1 cellular context compared by ENCODE assay signal in the genomic region with DNA sequence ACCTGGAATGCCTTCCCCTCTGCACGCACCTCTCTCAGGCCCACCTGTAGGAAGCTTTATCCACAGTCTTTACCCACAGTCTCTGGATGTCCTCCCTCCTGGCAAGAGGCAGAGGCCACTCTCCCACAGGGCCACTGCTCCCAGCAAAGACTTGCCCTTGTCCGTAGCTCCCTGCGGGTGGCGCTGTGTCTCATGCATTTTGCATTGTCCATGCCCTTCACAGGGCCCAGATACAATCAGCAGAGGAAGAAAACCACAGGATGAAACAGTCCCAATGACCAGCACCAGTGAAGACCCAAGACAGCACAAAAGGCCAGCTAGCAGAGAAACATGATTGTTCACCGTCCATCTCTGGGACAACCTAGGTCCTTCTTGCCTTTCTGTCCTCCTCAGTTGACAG.
A peak's percentile ranks its signal among the peaks of the same experiment; 100 is the strongest.
TF ChIP-seq lines count a peak whose summit lies in the region.

No MANE protein-coding gene starts in this region.

TF ChIP-seq in endothelial cell of umbilical vein, 7 proteins besides CTCF, POLR2A, EP300 and RAD21 (continued from another document):
- TF ChIP-seq GATA2 (IDR thresholded peaks at IDR 0.05; ENCODE audit: insufficient read depth, insufficient read length, low read depth, low read length), result peak; percentile 22
